Comparison of ENCODE assay signal across 15 cellular contexts in genomic region chr7:39432807-39433416, GRCh38.
DNase-seq lines count a peak whose midpoint lies in the region; ATAC-seq and TF ChIP-seq lines count a peak whose summit lies in the region.
"Had no signal": no experiment of that assay in that cellular context is flagged by ENCODE, and none has a peak within 500 bp of the region (broad histone marks: within the 10 kb centered on the region; RNA-seq: fewer than 3 reads in every experiment).

No MANE protein-coding gene starts in this region.

- no peak overlapping the region for H2BK120ac ChIP-seq in H9 (ENCODE audit: low read depth, low read length, poor library complexity, severe bottlenecking)

- POLR2A ChIA-PET in naive thymus-derived CD8-positive, alpha-beta T cell (lab: Charles Lee) = no interaction called here

- H3K4me3 ChIP-seq in BLaER1 (no peak overlapping the region), OCI-LY3 (ENCODE audit: low read length) (peak overlapping the region; percentile 49), neural progenitor cell (no peak overlapping the region), mucosa of descending colon (no peak overlapping the region)

- no peak overlapping the region for H3T11ph ChIP-seq in H9 (ENCODE audit: low read length)

- no peak overlapping the region for H4K5ac ChIP-seq in H9 (ENCODE audit: insufficient read length, low read depth, low read length)

- H3K36me3 Mint-ChIP-seq in H9 (ENCODE audit: insufficient read depth in 1 of 3, low read depth in 3 of 3) = peaks cover 0 to 3% (median 0%) of the 10 kb centered on the region in 3 experiments; a peak in 2 of 7 replicates
- H3K36me3 Mint-ChIP-seq in neural progenitor cell = no peaks in the 10 kb centered on the region
- no peaks in the 10 kb centered on the region for H3K36me3 Mint-ChIP-seq in naive thymus-derived CD8-positive, alpha-beta T cell
- H3K36me3 Mint-ChIP-seq: CD4-positive, CD25-positive, alpha-beta regulatory T cell; CD8-positive, alpha-beta memory T cell had no signal

- H3K27me3 ChIP-seq in BLaER1 (no peaks in the 10 kb centered on the region), H9 (ENCODE audit: insufficient read depth, low read length) (no peaks in the 10 kb centered on the region), OCI-LY3 (ENCODE audit: low read depth, low read length) (peaks cover 19% of the 10 kb centered on the region), neural progenitor cell (no peaks in the 10 kb centered on the region)

- no peak for TF ChIP-seq CTCF in H9 (conservative IDR thresholded peaks at IDR 0.05)
- TF ChIP-seq CTCF in OCI-LY3 (IDR thresholded peaks at IDR 0.05; ENCODE audit: low read depth, low read length) = no peak
- no peak for TF ChIP-seq CTCF in neural progenitor cell (IDR thresholded peaks at IDR 0.05)
- TF ChIP-seq CTCF in mucosa of descending colon (IDR thresholded peaks at IDR 0.05) = no peak

- no peak overlapping the region for H2BK20ac ChIP-seq in H9 (ENCODE audit: low read depth, low read length, poor library complexity, severe bottlenecking)

- no peak overlapping the region for H2BK12ac ChIP-seq in H9 (ENCODE audit: insufficient read length, low read depth, low read length)

- H4K91ac ChIP-seq in H9 (ENCODE audit: insufficient read length, low read depth, low read length) = no peak overlapping the region

- no peak overlapping the region for H3K23ac ChIP-seq in H9 (ENCODE audit: insufficient read length, low read depth, low read length)

- peak overlapping the region; percentile 42 for H3K18ac ChIP-seq in H9 (ENCODE audit: insufficient read length, low read depth, low read length)

- H3K27ac ChIP-seq in BLaER1 (0 out of 2 replicates have a peak overlapping the region, but pooled peaks have one; percentile 26), H9 (ENCODE audit: insufficient read length, low read depth, low read length) (no peak overlapping the region), OCI-LY3 (ENCODE audit: low read length) (no peak overlapping the region), neural progenitor cell (no peak overlapping the region)

- H4K8ac ChIP-seq in H9 (replicated peaks; ENCODE audit: insufficient read length, low read depth, low read length) = no peak overlapping the region

- intact Hi-C loops in mucosa of descending colon (cut with DNase I, micrococcal nuclease) = no loop called here

- no peak overlapping the region for H3K56ac ChIP-seq in H9 (ENCODE audit: insufficient read length, low read depth, low read length)

- no peaks in the 10 kb centered on the region for H3K79me1 ChIP-seq in H9 (ENCODE audit: insufficient read depth, low read depth, low read length, poor library complexity, severe bottlenecking)

- H3K4me3 Mint-ChIP-seq in H9 (no peak overlapping the region), neural progenitor cell (no peak overlapping the region)
- H3K4me3 Mint-ChIP-seq in naive thymus-derived CD8-positive, alpha-beta T cell = no peak overlapping the region
- H3K4me3 Mint-ChIP-seq: CD4-positive, CD25-positive, alpha-beta regulatory T cell; CD8-positive, alpha-beta memory T cell had no signal

- H2BK5ac ChIP-seq in H9 (ENCODE audit: insufficient read length, low read length) = no peak overlapping the region

- H3K27me3 Mint-ChIP-seq in H9 (ENCODE audit: low read depth) = no peaks in the 10 kb centered on the region
- H3K27me3 Mint-ChIP-seq in neural progenitor cell (ENCODE audit: insufficient read depth, low read depth) = peaks cover 2% of the 10 kb centered on the region
- peaks cover 2 to 11% (median 6%) of the 10 kb centered on the region in 5 donors for H3K27me3 Mint-ChIP-seq in naive thymus-derived CD8-positive, alpha-beta T cell

- peaks cover 8% of the 10 kb centered on the region for H3K9me3 ChIP-seq in BLaER1
- H3K9me3 ChIP-seq in H9 (ENCODE audit: control insufficient read depth, low read depth, low read length) = no peaks in the 10 kb centered on the region
- H3K9me3 ChIP-seq in OCI-LY3 (ENCODE audit: insufficient read depth, low read length) = no peaks in the 10 kb centered on the region
- H3K9me3 ChIP-seq in neural progenitor cell (ENCODE audit: low read depth) = no peaks in the 10 kb centered on the region
- no peaks in the 10 kb centered on the region for H3K9me3 ChIP-seq in mucosa of descending colon
- H3K9me3 ChIP-seq: Caco-2 had no signal

- H2AK5ac ChIP-seq in H9 (ENCODE audit: insufficient read length, low read length) = no peak overlapping the region

- no peaks in the 10 kb centered on the region for H3K79me2 ChIP-seq in H9 (ENCODE audit: insufficient read depth, low read length)
- no peaks in the 10 kb centered on the region for H3K79me2 ChIP-seq in OCI-LY3 (ENCODE audit: low read length)
- H3K79me2 ChIP-seq in neural progenitor cell (ENCODE audit: low read depth) = no peaks in the 10 kb centered on the region

- H4K20me1 ChIP-seq in BLaER1 (no peaks in the 10 kb centered on the region), H9 (ENCODE audit: control insufficient read depth, insufficient read depth, insufficient read length) (no peaks in the 10 kb centered on the region), OCI-LY3 (ENCODE audit: insufficient read depth, low read length) (no peaks in the 10 kb centered on the region), neural progenitor cell (ENCODE audit: low read depth) (no peaks in the 10 kb centered on the region)

- H3K36me3 ChIP-seq in BLaER1 = no peaks in the 10 kb centered on the region
- H3K36me3 ChIP-seq in OCI-LY3 (replicated peaks; ENCODE audit: low read depth, low read length) = no peaks in the 10 kb centered on the region
- no peaks in the 10 kb centered on the region for H3K36me3 ChIP-seq in neural progenitor cell
- no peaks in the 10 kb centered on the region for H3K36me3 ChIP-seq in mucosa of descending colon (ENCODE audit: low read depth)

- H3K27ac Mint-ChIP-seq in H9 (peak overlapping the region in 2 of 3 experiments; percentile 10 to 54; a peak in 2 of 7 replicates), neural progenitor cell (peak overlapping the region; percentile 62)
- no peak overlapping the region for H3K27ac Mint-ChIP-seq in naive thymus-derived CD8-positive, alpha-beta T cell
- H3K27ac Mint-ChIP-seq: CD4-positive, CD25-positive, alpha-beta regulatory T cell had no signal

- DNase-seq in H9 (no peak), neural progenitor cell (ENCODE audit: low spot score) (no peak), SW 1271 (lab: John Stamatoyannopoulos, UW) (no peak), amniotic stem cell (lab: John Stamatoyannopoulos, UW) (no peak), mucosa of descending colon (no peak)
- DNase-seq in naive thymus-derived CD8-positive, alpha-beta T cell = no peak
- DNase-seq: 8988T; C1 segment of cervical spinal cord; Caco-2; CD4-positive, CD25-positive, alpha-beta regulatory T cell; CD8-positive, alpha-beta memory T cell; GOT3; HCEC 1CT had no signal

- H3K4me2 ChIP-seq in BLaER1 (peak overlapping the region; percentile 65), H9 (ENCODE audit: insufficient read depth, insufficient read length, low read length) (no peak overlapping the region), OCI-LY3 (ENCODE audit: low read length) (peak overlapping the region; percentile 60), neural progenitor cell (no peak overlapping the region)

- H3K4me1 ChIP-seq in BLaER1 (peaks cover 45% of the 10 kb centered on the region), H9 (ENCODE audit: insufficient read depth, low read length) (no peaks in the 10 kb centered on the region), OCI-LY3 (ENCODE audit: low read length) (peaks cover 33% of the 10 kb centered on the region), neural progenitor cell (peaks cover 22% of the 10 kb centered on the region), mucosa of descending colon (ENCODE audit: low read depth) (no peaks in the 10 kb centered on the region)
- H3K4me1 ChIP-seq: Caco-2 had no signal

- H3K9ac ChIP-seq in BLaER1 = no peak overlapping the region
- no peak overlapping the region for H3K9ac ChIP-seq in H9 (ENCODE audit: extremely low read depth, insufficient read length, low read length)
- H3K9ac ChIP-seq in OCI-LY3 (ENCODE audit: low read length) = no peak overlapping the region
- H3K9ac ChIP-seq in neural progenitor cell = no peak overlapping the region

- no peaks in the 10 kb centered on the region for H3F3A ChIP-seq in neural progenitor cell (ENCODE audit: low read depth)

- H3K9me3 Mint-ChIP-seq in H9 = no peaks in the 10 kb centered on the region; a peak in 2 of 5 replicates
- H3K9me3 Mint-ChIP-seq in neural progenitor cell = no peaks in the 10 kb centered on the region
- peaks cover 0 to 3% (median 0%) of the 10 kb centered on the region in 9 donors for H3K9me3 Mint-ChIP-seq in naive thymus-derived CD8-positive, alpha-beta T cell

- no CpG with 5 or more reads among the region's 13 CpGs for WGBS in H9 (ENCODE audit: extremely low coverage, insufficient read length, low lambda C conversion rate)

- H3K23me2 ChIP-seq in H9 (ENCODE audit: insufficient read length, low read depth, low read length, poor library complexity, severe bottlenecking) = no peaks in the 10 kb centered on the region

- no peak overlapping the region for H3K14ac ChIP-seq in H9 (ENCODE audit: insufficient read depth, low read length)

- no peak for ATAC-seq in naive thymus-derived CD8-positive, alpha-beta T cell
- no peak for ATAC-seq in mucosa of descending colon

- no peak overlapping the region for H2AFZ ChIP-seq in H9 (ENCODE audit: low read length)
- no peak overlapping the region for H2AFZ ChIP-seq in OCI-LY3 (ENCODE audit: low read depth, low read length)
- no peak overlapping the region for H2AFZ ChIP-seq in neural progenitor cell (replicated peaks)

- no peak overlapping the region for H2BK15ac ChIP-seq in H9 (ENCODE audit: low read depth, low read length)

- H3K4me1 Mint-ChIP-seq in H9 (peaks cover 11 to 24% of the 10 kb centered on the region in 2 experiments), neural progenitor cell (peaks cover 8% of the 10 kb centered on the region)
- peaks cover 0 to 5% (median 0%) of the 10 kb centered on the region in 4 donors for H3K4me1 Mint-ChIP-seq in naive thymus-derived CD8-positive, alpha-beta T cell
- H3K4me1 Mint-ChIP-seq: CD4-positive, CD25-positive, alpha-beta regulatory T cell; CD8-positive, alpha-beta memory T cell had no signal

- no peak overlapping the region for H3K4ac ChIP-seq in H9 (ENCODE audit: low read depth, low read length)

Comparison
In these comparisons a context has a peak if more than half of its experiments do, and no peak if none do; other contexts are left out.
1. H3K4me2 ChIP-seq: peak in BLaER1 (single experiment) and OCI-LY3 (single experiment); none in H9 (single experiment) and neural progenitor cell (single experiment).
2. H3K27ac Mint-ChIP-seq: peak in H9 (2 of 3) and neural progenitor cell (single experiment); none in naive thymus-derived CD8-positive, alpha-beta T cell (0 of 10).